25 cellular contexts compared by ENCODE assay signal in genomic region chr2:60512063-60512622, GRCh38. TPM values are rescaled to one million over a fixed set of nuclear protein-coding genes. Genes with fewer than 3 reads are reported as not detected.
A peak's percentile ranks its signal among the peaks of the same experiment; 100 is the strongest.
DNase-seq lines count a peak whose midpoint lies in the region; ATAC-seq, FAIRE-seq and TF ChIP-seq lines count a peak whose summit lies in the region.
"Had no signal": no experiment of that assay in that cellular context is flagged by ENCODE, and none has a peak within 500 bp of the region (broad histone marks: within the 10 kb centered on the region; RNA-seq: fewer than 3 reads in every experiment).

No MANE protein-coding gene starts in this region.

- peak overlapping the region in 1 of 3 experiments; percentile 20; a peak in 2 of 7 replicates for H3K27ac Mint-ChIP-seq in H9
- no peak overlapping the region for H3K27ac Mint-ChIP-seq in activated naive CD4-positive, alpha-beta T cell treated with anti-CD3 and anti-CD28 coated beads for 36 hours
- H3K27ac Mint-ChIP-seq: activated naive CD4-positive, alpha-beta T cell treated with anti-CD3 and anti-CD28 coated beads, Interleukin-2, amount 10 ng/mL, durations not matched to agents 7 days and 5 days; CD8-positive, alpha-beta memory T cell had no signal

- RAD21 ChIA-PET in GM12878 (lab: Charles Lee; ENCODE audit: unreplicated experiment): no interaction called here

- TF ChIP-seq CTCF in GM12865 (IDR thresholded peaks at IDR 0.05; ENCODE audit: insufficient read depth, low read depth, low read length, missing control alignments) (no peak), H9 (conservative IDR thresholded peaks at IDR 0.05) (no peak), GM12878 (IDR thresholded peaks at IDR 0.05 in 2 of 3, conservative IDR thresholded peaks at IDR 0.05 in 1 of 3; ENCODE audit: control insufficient read depth in 2 of 3, extremely low read depth in 1 of 3, insufficient read depth in 1 of 3, low read depth in 3 of 3, low read length in 3 of 3) (no peak), neutrophil (IDR thresholded peaks at IDR 0.05) (no peak)

- no peak overlapping the region for H3K18ac ChIP-seq in H9 (ENCODE audit: insufficient read length, low read depth, low read length)

- 0 out of 2 replicates have a peak, but pooled peaks have one; percentile 33 for TF ChIP-seq POLR2A in GM12878 (IDR thresholded peaks at IDR 0.05; ENCODE audit: low read depth, low read length)

- H4K5ac ChIP-seq in H9 (ENCODE audit: insufficient read length, low read depth, low read length): no peak overlapping the region

- POLR2A ChIA-PET in GM12878 (lab: Charles Lee): no interaction called here

- H3K4me2 ChIP-seq in H9 (ENCODE audit: insufficient read depth, insufficient read length, low read length) (no peak overlapping the region), GM12878 (ENCODE audit: control insufficient read depth, insufficient read depth) (peak overlapping the region; percentile 36)

- no CpG with 5 or more reads among the region's 4 CpGs for WGBS in H9 (ENCODE audit: extremely low coverage, insufficient read length, low lambda C conversion rate)
- WGBS in GM12878 (ENCODE audit: insufficient coverage, insufficient replicate concordance, low lambda C conversion rate, missing lambda C conversion rate): 27% methylated on average over 4 of the region's 4 CpGs

- H3K4me3 Mint-ChIP-seq in H9: no peak overlapping the region
- no peak overlapping the region for H3K4me3 Mint-ChIP-seq in activated naive CD4-positive, alpha-beta T cell treated with anti-CD3 and anti-CD28 coated beads for 36 hours
- H3K4me3 Mint-ChIP-seq: activated naive CD4-positive, alpha-beta T cell treated with anti-CD3 and anti-CD28 coated beads, Interleukin-2, amount 10 ng/mL, durations not matched to agents 7 days and 5 days; CD8-positive, alpha-beta memory T cell; neural crest cell had no signal

- FAIRE-seq in GM12878 (lab: Jason Lieb, UNC): peak; percentile 69
- FAIRE-seq: astrocyte, endometrium, GM18507, GM19239, urothelium cell line had no signal

- no peak overlapping the region for H4K91ac ChIP-seq in H9 (ENCODE audit: insufficient read length, low read depth, low read length)

- H3K27ac ChIP-seq in H9 (ENCODE audit: insufficient read length, low read depth, low read length) (no peak overlapping the region), GM12878 (ENCODE audit: control insufficient read depth, insufficient read depth) (peak overlapping the region; percentile 56), neutrophil (peak overlapping the region; percentile 79)

- no peak overlapping the region for H3K4ac ChIP-seq in H9 (ENCODE audit: low read depth, low read length)

- no peak overlapping the region for H3T11ph ChIP-seq in H9 (ENCODE audit: low read length)

- H3K14ac ChIP-seq in H9 (ENCODE audit: insufficient read depth, low read length): no peak overlapping the region

- no peak overlapping the region for H3K56ac ChIP-seq in H9 (ENCODE audit: insufficient read length, low read depth, low read length)

- H2AK5ac ChIP-seq in H9 (ENCODE audit: insufficient read length, low read length): no peak overlapping the region

- H3K4me3 ChIP-seq in GM12865 (ENCODE audit: low read depth, low read length): no peak overlapping the region
- H3K4me3 ChIP-seq in GM12878: no peak overlapping the region; the same call in 1 of the 2 replicates
- H3K4me3 ChIP-seq in neutrophil (ENCODE audit: low read depth in 1 of 2, low read length in 1 of 2): peak overlapping the region in 1 of 2 experiments; percentile 13

- no peak for ATAC-seq in GM12878
- ATAC-seq in stimulated activated naive CD8-positive, alpha-beta T cell treated with anti-CD3 and anti-CD28 coated beads, Interleukin-15, Interleukin-2, amounts not matched to agents 100 U/mL and 50 U/mL, for 24 hours: no peak

- intact Hi-C loops in GM12878 (cut with micrococcal nuclease; ENCODE audit: unreplicated experiment): no loop called here
- intact Hi-C loops in activated naive CD4-positive, alpha-beta T cell treated with anti-CD3 and anti-CD28 coated beads for 36 hours (cut with micrococcal nuclease): no loop called here

- BruUV-seq in GM12878 (replicated peaks; lab: Mats Ljungman, UMichigan): no TSS peak

- H3K36me3 Mint-ChIP-seq in H9 (ENCODE audit: insufficient read depth in 1 of 3, low read depth in 3 of 3): peaks cover 6 to 43% (median 31%) of the 10 kb centered on the region in 3 experiments; a peak in 6 of 7 replicates
- H3K36me3 Mint-ChIP-seq in activated naive CD4-positive, alpha-beta T cell treated with anti-CD3 and anti-CD28 coated beads for 36 hours (ENCODE audit: low read depth): no peaks in the 10 kb centered on the region
- H3K36me3 Mint-ChIP-seq: activated naive CD4-positive, alpha-beta T cell treated with anti-CD3 and anti-CD28 coated beads, Interleukin-2, amount 10 ng/mL, durations not matched to agents 7 days and 5 days; CD8-positive, alpha-beta memory T cell had no signal

- no peak overlapping the region for H4K8ac ChIP-seq in H9 (replicated peaks; ENCODE audit: insufficient read length, low read depth, low read length)

- peaks cover 92 to 95% of the 10 kb centered on the region in 2 experiments for H3K4me1 Mint-ChIP-seq in H9
- peaks cover 10% of the 10 kb centered on the region for H3K4me1 Mint-ChIP-seq in activated naive CD4-positive, alpha-beta T cell treated with anti-CD3 and anti-CD28 coated beads for 36 hours (ENCODE audit: low read depth)
- H3K4me1 Mint-ChIP-seq: activated naive CD4-positive, alpha-beta T cell treated with anti-CD3 and anti-CD28 coated beads, Interleukin-2, amount 10 ng/mL, durations not matched to agents 7 days and 5 days; CD8-positive, alpha-beta memory T cell had no signal

- H2BK12ac ChIP-seq in H9 (ENCODE audit: insufficient read length, low read depth, low read length): no peak overlapping the region

- H3K23ac ChIP-seq in H9 (ENCODE audit: insufficient read length, low read depth, low read length): no peak overlapping the region

- peaks cover 0 to 11% of the 10 kb centered on the region in 2 experiments; a peak in 2 of 4 replicates for H3K36me3 ChIP-seq in GM12878 (ENCODE audit: control insufficient read depth in 2 of 2, insufficient read depth in 2 of 2, low read length in 1 of 2)
- no peaks in the 10 kb centered on the region for H3K36me3 ChIP-seq in neutrophil

- H3K4me1 ChIP-seq in H9 (ENCODE audit: insufficient read depth, low read length) (peaks cover 52% of the 10 kb centered on the region), GM12878 (ENCODE audit: control insufficient read depth, insufficient read depth, low read length) (peaks cover 59% of the 10 kb centered on the region), neutrophil (ENCODE audit: control insufficient read depth in 1 of 2, insufficient read depth in 1 of 2, low read depth in 1 of 2, low read length in 1 of 2) (peaks cover 72 to 75% of the 10 kb centered on the region in 2 experiments)

- no peak overlapping the region for H2BK5ac ChIP-seq in H9 (ENCODE audit: insufficient read length, low read length)

- SMC1A ChIA-PET in GM12878 (lab: Charles Lee; ENCODE audit: uncharacterized antibody, unreplicated experiment): interaction anchor here (0.6 to 1.3 kb wide), 2 partner anchors 13 to 150 kb away, joined by 3 to 4 read pairs; no protein-coding TSS in a partner anchor

- H3K27me3 Mint-ChIP-seq in H9 (ENCODE audit: low read depth): no peaks in the 10 kb centered on the region
- H3K27me3 Mint-ChIP-seq in activated naive CD4-positive, alpha-beta T cell treated with anti-CD3 and anti-CD28 coated beads for 36 hours (ENCODE audit: low read depth): peaks cover 28% of the 10 kb centered on the region

- H3K9me3 ChIP-seq in H9 (ENCODE audit: control insufficient read depth, low read depth, low read length): no peaks in the 10 kb centered on the region
- no peaks in the 10 kb centered on the region for H3K9me3 ChIP-seq in GM12878 (replicated peaks; ENCODE audit: control insufficient read depth, insufficient read depth, low read length)
- H3K9me3 ChIP-seq in neutrophil: no peaks in the 10 kb centered on the region

- H2BK15ac ChIP-seq in H9 (ENCODE audit: low read depth, low read length): no peak overlapping the region

- in situ Hi-C loops in GM12878 (cut with MboI): no loop called here

- no peak overlapping the region for H2BK20ac ChIP-seq in H9 (ENCODE audit: low read depth, low read length, poor library complexity, severe bottlenecking)

- peaks cover 4% of the 10 kb centered on the region for H3K23me2 ChIP-seq in H9 (ENCODE audit: insufficient read length, low read depth, low read length, poor library complexity, severe bottlenecking)

- CTCF ChIA-PET in GM12878 (lab: Yijun Ruan, JAX): no interaction called here
- CTCF ChIA-PET in activated naive CD4-positive, alpha-beta T cell treated with anti-CD3 and anti-CD28 coated beads for 36 hours (lab: Charles Lee): interaction anchor here (0.7 kb wide), 1 partner anchor 36 kb away, joined by 3 read pairs; no protein-coding TSS in a partner anchor

- no peak for TF ChIP-seq EP300 in GM12878 (IDR thresholded peaks at IDR 0.05; ENCODE audit: borderline replicate concordance in 1 of 2, control insufficient read depth in 1 of 2, low read depth in 2 of 2, low read length in 2 of 2)

- H3K27me3 ChIP-seq in H9 (ENCODE audit: insufficient read depth, low read length): no peaks in the 10 kb centered on the region
- no peaks in the 10 kb centered on the region for H3K27me3 ChIP-seq in GM12878 (replicated peaks in 1 of 2; ENCODE audit: control insufficient read depth in 2 of 2, insufficient read depth in 2 of 2, low read length in 1 of 2)
- no peaks in the 10 kb centered on the region for H3K27me3 ChIP-seq in neutrophil

- H3K79me1 ChIP-seq in H9 (ENCODE audit: insufficient read depth, low read depth, low read length, poor library complexity, severe bottlenecking): peaks cover 18% of the 10 kb centered on the region

- H3K9me3 Mint-ChIP-seq in H9: no peaks in the 10 kb centered on the region
- no peaks in the 10 kb centered on the region for H3K9me3 Mint-ChIP-seq in activated naive CD4-positive, alpha-beta T cell treated with anti-CD3 and anti-CD28 coated beads for 36 hours
- H3K9me3 Mint-ChIP-seq: activated naive CD4-positive, alpha-beta T cell treated with anti-CD3 and anti-CD28 coated beads, Interleukin-2, amount 10 ng/mL, durations not matched to agents 7 days and 5 days; neural crest cell had no signal

- TF ChIP-seq RAD21 in GM12878 (IDR thresholded peaks at IDR 0.05; ENCODE audit: insufficient read depth, low read depth, low read length): no peak

- H3K9ac ChIP-seq in H9 (ENCODE audit: extremely low read depth, insufficient read length, low read length) (no peak overlapping the region), GM12878 (ENCODE audit: control insufficient read depth, insufficient read depth, low read length) (no peak overlapping the region)

- no peak overlapping the region for H2BK120ac ChIP-seq in H9 (ENCODE audit: low read depth, low read length, poor library complexity, severe bottlenecking)

- H3K79me2 ChIP-seq in H9 (ENCODE audit: insufficient read depth, low read length) (peaks cover 27% of the 10 kb centered on the region; the same call in 1 of the 2 replicates), GM12878 (ENCODE audit: control insufficient read depth, insufficient read depth, low read length) (peaks cover 76% of the 10 kb centered on the region)

- H2AFZ ChIP-seq in H9 (ENCODE audit: low read length) (no peak overlapping the region), GM12878 (ENCODE audit: control insufficient read depth, low read depth, low read length) (no peak overlapping the region; the same call in 1 of the 2 replicates)

- H4K20me1 ChIP-seq in H9 (ENCODE audit: control insufficient read depth, insufficient read depth, insufficient read length): no peaks in the 10 kb centered on the region
- no peaks in the 10 kb centered on the region for H4K20me1 ChIP-seq in GM12878 (ENCODE audit: control insufficient read depth, insufficient read depth)

- DNase-seq in GM12865 (ENCODE audit: low read depth) (peak; percentile 32), H9 (peak; percentile 25), GM12878 (ENCODE audit: low read depth, low spot score) (no peak), SW 1271 (lab: John Stamatoyannopoulos, UW) (no peak), HuH-7.5 (ENCODE audit: low spot score) (no peak)
- no peak for DNase-seq in stimulated activated naive CD8-positive, alpha-beta T cell treated with anti-CD3 and anti-CD28 coated beads, Interleukin-15, Interleukin-2, amounts not matched to agents 100 U/mL and 50 U/mL, for 24 hours
- DNase-seq in activated naive CD4-positive, alpha-beta T cell treated with anti-CD3 and anti-CD28 coated beads for 36 hours: no peak
- DNase-seq: activated naive CD4-positive, alpha-beta T cell treated with anti-CD3 and anti-CD28 coated beads, Interleukin-2, amount 10 ng/mL, durations not matched to agents 7 days and 5 days; CD8-positive, alpha-beta memory T cell; DMS79; KBM-7; kidney glomerular epithelial cell; NCI-H2081; NCI-H510A; retina; SHP77 treated with DMSO at 0.1 percent for 48 hours; stimulated activated naive CD4-positive, alpha-beta T cell treated with Interleukin-2 at 50 U/mL for 16 hours; T-helper 1 cell had no signal

RNA-seq across cellular contexts. Expression of gene BCL11A, which starts 41.3 kb away (rescaled TPM):
- total RNA-seq in H9 (2021) (91.4 and 92.7 TPM in 2 replicates), GM12878 (2014; rRNA removed) (12.6 and 13.2 TPM in 2 replicates), GM12878 (2014; rRNA removed; fragmentation: Illumina TruSeq; extraction: Trizol) (9.4 and 11.1 TPM in 2 replicates), GM12878 (2021) (22.7 and 26.6 TPM in 2 replicates)
- 2.6 and 3.2 TPM in 2 replicates for total RNA-seq in GM12878 (2013; cell fraction: nucleolus; rRNA removed)
- polyA plus RNA-seq in GM12878 (2011; ENCODE audit: low read depth): 13.7 TPM
- polyA plus RNA-seq in GM12878 (2011; rRNA removed) (not detected in 2 replicates), GM12878 (2014; fragmentation: Illumina TruSeq; extraction: Trizol) (10.7 and 11.1 TPM in 2 replicates), GM12878 (2014; fragmentation: Nextera tagmentation; extraction: Ambion mirVana) (10 to 100 TPM in 1 of 2 experiments, 1 to 10 TPM in 1; 9.0 to 11.2 TPM), GM12878 (2014; rRNA removed) (7.5 and 8.1 TPM in 2 replicates), GM12878 (2016; fragmentation: Nextera tagmentation; extraction: Ambion mirVana) (1 to 10 TPM; 8.4 to 9.9 TPM)
- polyA plus RNA-seq in GM12878 (2011; cell fraction: cytosol; rRNA removed): not detected in 2 replicates
- polyA plus RNA-seq in GM12878 (2011; cell fraction: nucleus; rRNA removed): not detected in 2 replicates
- 21.4 TPM in 2 replicates for polyA plus RNA-seq in GM12878 (2012)
- polyA minus RNA-seq in GM12878 (2011; rRNA and poly(A)+ RNA removed): not detected in 2 replicates
- polyA minus RNA-seq in GM12878 (2011; cell fraction: cytosol; rRNA and poly(A)+ RNA removed): not detected in 2 replicates
- not detected in 2 replicates for polyA minus RNA-seq in GM12878 (2011; cell fraction: nucleus; rRNA and poly(A)+ RNA removed)
- under 1 TPM; 0.52 to 0.67 TPM for total RNA-seq in activated naive CD4-positive, alpha-beta T cell treated with anti-CD3 and anti-CD28 coated beads for 36 hours
- polyA plus RNA-seq: CD8-positive, alpha-beta memory T cell had no signal

Comparison
In these comparisons a context has a peak if more than half of its experiments do, and no peak if none do; other contexts are left out.
1. DNase-seq: peak in GM12865 (single experiment) and H9 (single experiment); none in GM12878 (single experiment), SW 1271 (0 of 2), HuH-7.5 (single experiment), stimulated activated naive CD8-positive, alpha-beta T cell treated with anti-CD3 and anti-CD28 coated beads, Interleukin-15, Interleukin-2, amounts not matched to agents 100 U/mL and 50 U/mL, for 24 hours (single experiment) and activated naive CD4-positive, alpha-beta T cell treated with anti-CD3 and anti-CD28 coated beads for 36 hours (single experiment).